ENCODE assay signal across 27 cellular contexts in the genomic region with DNA sequence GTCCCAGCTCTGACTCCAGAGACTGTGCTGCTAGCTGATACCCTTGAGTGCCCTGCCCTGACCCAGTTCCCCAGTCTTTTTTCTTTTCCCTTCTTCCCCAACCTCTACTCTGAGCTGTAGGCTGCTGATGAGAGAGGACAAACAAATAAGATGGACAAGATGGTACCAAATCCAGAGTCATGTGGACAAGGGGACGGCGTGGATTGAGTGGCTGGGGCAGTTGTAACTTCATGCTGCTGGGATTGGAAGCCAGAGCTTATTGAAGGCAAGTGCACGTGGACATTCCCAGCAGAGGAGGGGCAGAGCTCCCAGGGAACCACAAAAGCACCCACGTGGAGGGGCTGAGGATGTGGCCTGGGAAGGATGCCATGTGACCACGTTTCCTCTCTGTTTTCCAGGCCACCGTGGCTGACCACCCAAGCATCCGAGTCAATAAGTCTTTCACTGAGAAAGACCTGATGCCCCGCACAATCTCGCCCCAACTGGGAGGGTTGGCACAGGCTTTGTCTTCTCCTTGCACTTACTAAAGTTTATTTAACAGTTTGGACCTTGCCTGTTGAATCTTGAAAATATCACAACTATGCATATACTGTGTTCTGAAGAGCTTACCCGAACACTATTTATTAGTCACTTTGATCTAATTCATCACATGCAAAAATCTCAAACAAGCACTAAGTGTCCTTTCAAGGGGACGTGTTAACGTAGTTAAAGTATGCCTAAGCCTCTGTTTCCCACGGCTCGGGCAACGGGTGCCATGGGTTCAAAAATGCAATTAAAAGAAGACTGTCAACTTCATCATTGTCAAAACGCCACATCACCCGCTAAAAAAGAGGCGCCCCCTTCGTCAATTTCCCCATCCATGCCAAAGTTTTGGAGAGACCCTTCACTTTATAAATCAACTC.
"Had no signal": no experiment of that assay in that cellular context is flagged by ENCODE, and none has a peak within 500 bp of the region (broad histone marks: within the 10 kb centered on the region; RNA-seq: fewer than 3 reads in every experiment).

No MANE protein-coding gene starts in this region.

- H3K4me3 Mint-ChIP-seq: activated naive CD4-positive, alpha-beta T cell treated with anti-CD3 and anti-CD28 coated beads for 36 hours; activated naive CD8-positive, alpha-beta T cell treated with anti-CD3 and anti-CD28 coated beads for 36 hours; stimulated activated naive B cell treated with anti-CD40 and anti-IgM and Interleukin-4, amounts not matched to agents 10 μg/mL and 1 μg/mL and 100 μg/mL, for 72 hours; T-helper 1 cell treated with Interleukin-12 subunit alpha and Interleukin-12 subunit beta and Interleukin-4 antibody, amounts not matched to agents 30 μg/mL and 1 μg/mL, for 36 hours had no signal

- H3K27ac ChIP-seq: brain microvascular endothelial cell, foreskin keratinocyte, heart right ventricle, left ventricle myocardium inferior, suprapubic skin, WERI-Rb-1 had no signal

- ATAC-seq: activated CD4-positive, CD25-positive, alpha-beta regulatory T cell treated with anti-CD3 and anti-CD28 coated beads, Interleukin-2, amount 50 U/mL, for 24 hours; esophagus mucosa; foreskin keratinocyte; heart right ventricle; stimulated activated naive B cell treated with anti-CD40 and anti-IgM and Interleukin-4, amounts not matched to agents 10 μg/mL and 1 μg/mL and 100 μg/mL, for 72 hours had no signal

- H3K27ac Mint-ChIP-seq: activated naive CD4-positive, alpha-beta T cell treated with anti-CD3 and anti-CD28 coated beads for 36 hours; activated naive CD8-positive, alpha-beta T cell treated with anti-CD3 and anti-CD28 coated beads for 36 hours; naive B cell; stimulated activated naive B cell treated with anti-CD40 and anti-IgM and Interleukin-4, amounts not matched to agents 10 μg/mL and 1 μg/mL and 100 μg/mL, for 72 hours; T-helper 1 cell treated with Interleukin-12 subunit alpha and Interleukin-12 subunit beta and Interleukin-4 antibody, amounts not matched to agents 30 μg/mL and 1 μg/mL, for 36 hours had no signal

- H3K36me3 Mint-ChIP-seq: activated naive CD8-positive, alpha-beta T cell treated with anti-CD3 and anti-CD28 coated beads for 36 hours; stimulated activated naive B cell treated with anti-CD40 and anti-IgM and Interleukin-4, amounts not matched to agents 10 μg/mL and 1 μg/mL and 100 μg/mL, for 72 hours had no signal

- H3K27me3 ChIP-seq: adrenal gland, brain microvascular endothelial cell, foreskin keratinocyte, tibial nerve had no signal

- H3K27me3 Mint-ChIP-seq: activated naive CD8-positive, alpha-beta T cell treated with anti-CD3 and anti-CD28 coated beads for 36 hours; naive B cell; stimulated activated naive B cell treated with anti-CD40 and anti-IgM and Interleukin-4, amounts not matched to agents 10 μg/mL and 1 μg/mL and 100 μg/mL, for 72 hours had no signal

- H3K4me1 ChIP-seq: adrenal gland, foreskin keratinocyte, heart right ventricle, left ventricle myocardium inferior, suprapubic skin had no signal

- H3K4me3 ChIP-seq: adrenal gland, heart right ventricle, left ventricle myocardium inferior, lung, suprapubic skin, tibial nerve had no signal

- FAIRE-seq: islet of Langerhans had no signal

- H3K9me3 ChIP-seq: adrenal gland, left ventricle myocardium inferior, suprapubic skin, tibial nerve had no signal

- H3K36me3 ChIP-seq: adrenal gland, brain microvascular endothelial cell, heart right ventricle, left ventricle myocardium inferior, suprapubic skin, tibial nerve, WERI-Rb-1 had no signal

- DNase-seq: activated CD4-positive, alpha-beta T cell treated with anti-CD3 and anti-CD28 coated beads for 48 hours; activated CD4-positive, alpha-beta T cell treated with anti-CD3 and anti-CD28 coated beads, Interleukin-2, amount 50 U/mL, for 48 hours; activated CD8-positive, alpha-beta memory T cell treated with anti-CD3 and anti-CD28 coated beads for 24 hours; activated effector memory CD4-positive, alpha-beta T cell treated with Interleukin-2 at 50 U/mL for 16 hours; activated naive CD4-positive, alpha-beta T cell treated with anti-CD3 and anti-CD28 coated beads for 36 hours; activated naive CD8-positive, alpha-beta T cell treated with anti-CD3 and anti-CD28 coated beads for 36 hours; adrenal gland; aorta; brain microvascular endothelial cell; central memory CD4-positive, alpha-beta T cell; foreskin keratinocyte; heart right ventricle; left ventricle myocardium inferior; naive B cell; stimulated activated CD4-positive, alpha-beta T cell treated with anti-CD3 and anti-CD28 coated beads, Interleukin-15, amount 100 ng/mL, for 24 hours; stimulated activated CD4-positive, alpha-beta T cell treated with anti-CD3 and anti-CD28 coated beads, Interleukin-2, amount 100 ng/mL, for 24 hours; stimulated activated naive B cell treated with anti-CD40 and anti-IgM and Interleukin-4, amounts not matched to agents 10 μg/mL and 1 μg/mL and 100 μg/mL, for 72 hours; SW 1271; T-helper 9 cell; WERI-Rb-1 had no signal

- H3K4me1 Mint-ChIP-seq: activated naive CD8-positive, alpha-beta T cell treated with anti-CD3 and anti-CD28 coated beads for 36 hours; naive B cell; stimulated activated naive B cell treated with anti-CD40 and anti-IgM and Interleukin-4, amounts not matched to agents 10 μg/mL and 1 μg/mL and 100 μg/mL, for 72 hours had no signal
